ENCODE assay signal across 19 cellular contexts in genomic region chr21:41187537-41188025, GRCh38.
"Had no signal": no experiment of that assay in that cellular context is flagged by ENCODE, and none has a peak within 500 bp of the region (broad histone marks: within the 10 kb centered on the region; RNA-seq: fewer than 3 reads in every experiment).

No MANE protein-coding gene starts in this region.

- H3K79me2 ChIP-seq: hepatocyte had no signal

- H3K27ac Mint-ChIP-seq: naive thymus-derived CD4-positive, alpha-beta T cell; nephron progenitor cell had no signal

- H3K4me3 ChIP-seq: dorsolateral prefrontal cortex, hepatocyte, lung, spleen had no signal

- ATAC-seq: left cardiac atrium; left ventricle myocardium superior; naive thymus-derived CD4-positive, alpha-beta T cell; sciatic nerve had no signal

- DNase-seq: cortex of kidney; dorsolateral prefrontal cortex; effector CD8-positive, alpha-beta T cell; foreskin melanocyte; head of caudate nucleus; kidney; left cardiac atrium; left ventricle myocardium superior; naive thymus-derived CD4-positive, alpha-beta T cell; nephron progenitor cell; spleen; stimulated activated CD4-positive, alpha-beta T cell treated with anti-CD3 and anti-CD28 coated beads, Interleukin-15, amount 100 ng/mL, for 24 hours; stimulated activated CD4-positive, alpha-beta T cell treated with anti-CD3 and anti-CD28 coated beads, Interleukin-1b, Interleukin-23, amount 100 ng/mL, for 48 hours; stimulated activated CD4-positive, alpha-beta T cell treated with anti-CD3 and anti-CD28 coated beads, Interleukin-4, amount 100 ng/mL, for 4 hours; stimulated activated naive CD4-positive, alpha-beta T cell had no signal

- H3K27me3 ChIP-seq: dorsolateral prefrontal cortex, hepatocyte, neutrophil, spleen had no signal

- H3K4me3 Mint-ChIP-seq: naive thymus-derived CD4-positive, alpha-beta T cell; nephron progenitor cell had no signal

- H2AFZ ChIP-seq: hepatocyte had no signal

- H3K4me2 ChIP-seq: hepatocyte had no signal

- H3K4me1 Mint-ChIP-seq: naive thymus-derived CD4-positive, alpha-beta T cell had no signal

- H3K9me3 ChIP-seq: neutrophil had no signal

- H3K36me3 ChIP-seq: neutrophil, spleen had no signal
